ENCODE assay signal across 1 cellular context in the genomic region with DNA sequence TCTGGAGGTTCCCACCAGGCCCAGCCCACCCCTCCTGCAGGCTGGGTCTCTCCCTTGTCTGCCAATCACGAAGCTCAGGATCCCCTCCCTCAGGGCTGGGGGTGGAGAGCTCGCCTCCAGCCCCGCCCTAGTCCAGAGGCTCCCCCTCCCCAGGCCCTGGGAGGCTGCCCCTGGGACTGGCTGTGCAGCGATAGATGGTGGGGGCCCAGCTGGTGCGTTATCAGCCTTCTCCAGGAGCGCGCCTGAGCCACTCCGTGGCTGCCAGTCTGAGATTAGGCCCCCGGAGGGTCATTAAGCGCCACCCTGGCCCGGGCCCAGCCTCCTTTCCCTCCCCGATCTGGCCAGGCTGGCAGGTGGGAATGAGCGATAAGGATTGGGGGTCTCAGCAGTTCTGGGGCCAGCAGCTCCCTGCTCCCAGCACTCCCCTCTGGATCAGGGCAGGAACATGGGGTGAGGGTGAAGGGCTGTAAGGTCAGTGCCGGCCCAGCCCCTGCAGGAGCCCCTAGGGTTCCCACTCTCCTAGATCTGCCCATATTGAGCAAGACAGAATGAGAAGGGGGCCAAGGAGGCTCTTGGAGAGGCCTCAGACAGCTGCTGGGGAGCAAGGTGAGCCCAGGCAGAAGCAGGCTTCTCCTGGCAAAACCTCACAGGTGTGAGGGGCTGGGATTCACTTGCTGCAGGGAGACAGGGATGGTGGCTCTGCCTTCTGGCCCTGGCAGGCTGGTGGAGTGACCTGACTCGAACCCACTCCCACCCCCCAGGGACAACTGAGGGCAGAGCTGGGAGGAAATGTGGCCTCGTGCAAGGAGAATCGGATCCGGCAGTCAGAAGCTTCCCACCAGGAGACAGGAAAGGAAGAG.
TF ChIP-seq lines count a peak whose summit lies in the region.

No MANE protein-coding gene starts in this region.

TF ChIP-seq in K562, 482 proteins besides CTCF, POLR2A, EP300 and RAD21 (continued from another document and continues in another):
- TF ChIP-seq, protein P1, sequence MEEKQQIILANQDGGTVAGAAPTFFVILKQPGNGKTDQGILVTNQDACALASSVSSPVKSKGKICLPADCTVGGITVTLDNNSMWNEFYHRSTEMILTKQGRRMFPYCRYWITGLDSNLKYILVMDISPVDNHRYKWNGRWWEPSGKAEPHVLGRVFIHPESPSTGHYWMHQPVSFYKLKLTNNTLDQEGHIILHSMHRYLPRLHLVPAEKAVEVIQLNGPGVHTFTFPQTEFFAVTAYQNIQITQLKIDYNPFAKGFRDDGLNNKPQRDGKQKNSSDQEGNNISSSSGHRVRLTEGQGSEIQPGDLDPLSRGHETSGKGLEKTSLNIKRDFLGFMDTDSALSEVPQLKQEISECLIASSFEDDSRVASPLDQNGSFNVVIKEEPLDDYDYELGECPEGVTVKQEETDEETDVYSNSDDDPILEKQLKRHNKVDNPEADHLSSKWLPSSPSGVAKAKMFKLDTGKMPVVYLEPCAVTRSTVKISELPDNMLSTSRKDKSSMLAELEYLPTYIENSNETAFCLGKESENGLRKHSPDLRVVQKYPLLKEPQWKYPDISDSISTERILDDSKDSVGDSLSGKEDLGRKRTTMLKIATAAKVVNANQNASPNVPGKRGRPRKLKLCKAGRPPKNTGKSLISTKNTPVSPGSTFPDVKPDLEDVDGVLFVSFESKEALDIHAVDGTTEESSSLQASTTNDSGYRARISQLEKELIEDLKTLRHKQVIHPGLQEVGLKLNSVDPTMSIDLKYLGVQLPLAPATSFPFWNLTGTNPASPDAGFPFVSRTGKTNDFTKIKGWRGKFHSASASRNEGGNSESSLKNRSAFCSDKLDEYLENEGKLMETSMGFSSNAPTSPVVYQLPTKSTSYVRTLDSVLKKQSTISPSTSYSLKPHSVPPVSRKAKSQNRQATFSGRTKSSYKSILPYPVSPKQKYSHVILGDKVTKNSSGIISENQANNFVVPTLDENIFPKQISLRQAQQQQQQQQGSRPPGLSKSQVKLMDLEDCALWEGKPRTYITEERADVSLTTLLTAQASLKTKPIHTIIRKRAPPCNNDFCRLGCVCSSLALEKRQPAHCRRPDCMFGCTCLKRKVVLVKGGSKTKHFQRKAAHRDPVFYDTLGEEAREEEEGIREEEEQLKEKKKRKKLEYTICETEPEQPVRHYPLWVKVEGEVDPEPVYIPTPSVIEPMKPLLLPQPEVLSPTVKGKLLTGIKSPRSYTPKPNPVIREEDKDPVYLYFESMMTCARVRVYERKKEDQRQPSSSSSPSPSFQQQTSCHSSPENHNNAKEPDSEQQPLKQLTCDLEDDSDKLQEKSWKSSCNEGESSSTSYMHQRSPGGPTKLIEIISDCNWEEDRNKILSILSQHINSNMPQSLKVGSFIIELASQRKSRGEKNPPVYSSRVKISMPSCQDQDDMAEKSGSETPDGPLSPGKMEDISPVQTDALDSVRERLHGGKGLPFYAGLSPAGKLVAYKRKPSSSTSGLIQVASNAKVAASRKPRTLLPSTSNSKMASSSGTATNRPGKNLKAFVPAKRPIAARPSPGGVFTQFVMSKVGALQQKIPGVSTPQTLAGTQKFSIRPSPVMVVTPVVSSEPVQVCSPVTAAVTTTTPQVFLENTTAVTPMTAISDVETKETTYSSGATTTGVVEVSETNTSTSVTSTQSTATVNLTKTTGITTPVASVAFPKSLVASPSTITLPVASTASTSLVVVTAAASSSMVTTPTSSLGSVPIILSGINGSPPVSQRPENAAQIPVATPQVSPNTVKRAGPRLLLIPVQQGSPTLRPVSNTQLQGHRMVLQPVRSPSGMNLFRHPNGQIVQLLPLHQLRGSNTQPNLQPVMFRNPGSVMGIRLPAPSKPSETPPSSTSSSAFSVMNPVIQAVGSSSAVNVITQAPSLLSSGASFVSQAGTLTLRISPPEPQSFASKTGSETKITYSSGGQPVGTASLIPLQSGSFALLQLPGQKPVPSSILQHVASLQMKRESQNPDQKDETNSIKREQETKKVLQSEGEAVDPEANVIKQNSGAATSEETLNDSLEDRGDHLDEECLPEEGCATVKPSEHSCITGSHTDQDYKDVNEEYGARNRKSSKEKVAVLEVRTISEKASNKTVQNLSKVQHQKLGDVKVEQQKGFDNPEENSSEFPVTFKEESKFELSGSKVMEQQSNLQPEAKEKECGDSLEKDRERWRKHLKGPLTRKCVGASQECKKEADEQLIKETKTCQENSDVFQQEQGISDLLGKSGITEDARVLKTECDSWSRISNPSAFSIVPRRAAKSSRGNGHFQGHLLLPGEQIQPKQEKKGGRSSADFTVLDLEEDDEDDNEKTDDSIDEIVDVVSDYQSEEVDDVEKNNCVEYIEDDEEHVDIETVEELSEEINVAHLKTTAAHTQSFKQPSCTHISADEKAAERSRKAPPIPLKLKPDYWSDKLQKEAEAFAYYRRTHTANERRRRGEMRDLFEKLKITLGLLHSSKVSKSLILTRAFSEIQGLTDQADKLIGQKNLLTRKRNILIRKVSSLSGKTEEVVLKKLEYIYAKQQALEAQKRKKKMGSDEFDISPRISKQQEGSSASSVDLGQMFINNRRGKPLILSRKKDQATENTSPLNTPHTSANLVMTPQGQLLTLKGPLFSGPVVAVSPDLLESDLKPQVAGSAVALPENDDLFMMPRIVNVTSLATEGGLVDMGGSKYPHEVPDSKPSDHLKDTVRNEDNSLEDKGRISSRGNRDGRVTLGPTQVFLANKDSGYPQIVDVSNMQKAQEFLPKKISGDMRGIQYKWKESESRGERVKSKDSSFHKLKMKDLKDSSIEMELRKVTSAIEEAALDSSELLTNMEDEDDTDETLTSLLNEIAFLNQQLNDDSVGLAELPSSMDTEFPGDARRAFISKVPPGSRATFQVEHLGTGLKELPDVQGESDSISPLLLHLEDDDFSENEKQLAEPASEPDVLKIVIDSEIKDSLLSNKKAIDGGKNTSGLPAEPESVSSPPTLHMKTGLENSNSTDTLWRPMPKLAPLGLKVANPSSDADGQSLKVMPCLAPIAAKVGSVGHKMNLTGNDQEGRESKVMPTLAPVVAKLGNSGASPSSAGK (IDR thresholded peaks at IDR 0.05), result no peak; the same call in 1 of the 2 replicates
- TF ChIP-seq ZC3H4 (CRISPR knock-in tag; IDR thresholded peaks at IDR 0.05; ENCODE audit: borderline replicate concordance) (no peak), ZNF217 (CRISPR knock-in tag; IDR thresholded peaks at IDR 0.05) (no peak), ZNF778 (CRISPR knock-in tag; IDR thresholded peaks at IDR 0.05) (no peak), HMG20A (CRISPR knock-in tag; conservative IDR thresholded peaks at IDR 0.05) (0 out of 2 replicates have a peak, but pooled peaks have one; percentile 55), GATA2 (CRISPR knock-in tag; IDR thresholded peaks at IDR 0.05) (peak; percentile 100), ZFP36 (IDR thresholded peaks at IDR 0.05; ENCODE audit: low read depth, low read length, partially characterized antibody) (peak; percentile 45), FOSL1 (tag; conservative IDR thresholded peaks at IDR 0.05) (no peak; the same call in 1 of the 2 replicates), HNRNPH1 (optimal IDR thresholded peaks at IDR 0.05; ENCODE audit: low read depth, low read length) (no peak), FOS (IDR thresholded peaks at IDR 0.05; ENCODE audit: extremely low read depth, insufficient read length) (peak; percentile 22), SNAPC5 (CRISPR knock-in tag; IDR thresholded peaks at IDR 0.05) (no peak), ZNF696 (CRISPR knock-in tag; conservative IDR thresholded peaks at IDR 0.05) (peak; percentile 84; the same call in 1 of the 2 replicates), FIP1L1 (IDR thresholded peaks at IDR 0.05; ENCODE audit: low read depth, low read length, poor library complexity, severe bottlenecking) (peak; percentile 79), HLTF (IDR thresholded peaks at IDR 0.05) (peak; percentile 100), RBM25 (IDR thresholded peaks at IDR 0.05; ENCODE audit: low read depth, low read length, severe bottlenecking) (no peak), DACH1 (IDR thresholded peaks at IDR 0.05; ENCODE audit: partially characterized antibody) (peak; percentile 98), NFE2 (IDR thresholded peaks at IDR 0.05; ENCODE audit: low read depth) (peak; percentile 69), ZNF592 (IDR thresholded peaks at IDR 0.05) (peak; percentile 66), ZBTB26 (CRISPR knock-in tag; IDR thresholded peaks at IDR 0.05) (peak; percentile 97), ZNF282 (CRISPR knock-in tag; IDR thresholded peaks at IDR 0.05) (no peak)
- TF ChIP-seq, protein P2, sequence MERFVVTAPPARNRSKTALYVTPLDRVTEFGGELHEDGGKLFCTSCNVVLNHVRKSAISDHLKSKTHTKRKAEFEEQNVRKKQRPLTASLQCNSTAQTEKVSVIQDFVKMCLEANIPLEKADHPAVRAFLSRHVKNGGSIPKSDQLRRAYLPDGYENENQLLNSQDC (CRISPR knock-in tag; IDR thresholded peaks at IDR 0.05), result peak; percentile 46; the same call in 1 of the 2 replicates
- TF ChIP-seq, protein P3, sequence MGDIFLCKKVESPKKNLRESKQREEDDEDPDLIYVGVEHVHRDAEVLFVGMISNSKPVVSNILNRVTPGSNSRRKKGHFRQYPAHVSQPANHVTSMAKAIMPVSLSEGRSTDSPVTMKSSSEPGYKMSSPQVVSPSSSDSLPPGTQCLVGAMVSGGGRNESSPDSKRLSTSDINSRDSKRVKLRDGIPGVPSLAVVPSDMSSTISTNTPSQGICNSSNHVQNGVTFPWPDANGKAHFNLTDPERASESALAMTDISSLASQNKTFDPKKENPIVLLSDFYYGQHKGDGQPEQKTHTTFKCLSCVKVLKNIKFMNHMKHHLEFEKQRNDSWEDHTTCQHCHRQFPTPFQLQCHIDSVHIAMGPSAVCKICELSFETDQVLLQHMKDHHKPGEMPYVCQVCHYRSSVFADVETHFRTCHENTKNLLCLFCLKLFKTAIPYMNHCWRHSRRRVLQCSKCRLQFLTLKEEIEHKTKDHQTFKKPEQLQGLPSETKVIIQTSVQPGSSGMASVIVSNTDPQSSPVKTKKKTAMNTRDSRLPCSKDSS (IDR thresholded peaks at IDR 0.05; ENCODE audit: low read depth, partially characterized antibody), result no peak
- TF ChIP-seq, protein P4, sequence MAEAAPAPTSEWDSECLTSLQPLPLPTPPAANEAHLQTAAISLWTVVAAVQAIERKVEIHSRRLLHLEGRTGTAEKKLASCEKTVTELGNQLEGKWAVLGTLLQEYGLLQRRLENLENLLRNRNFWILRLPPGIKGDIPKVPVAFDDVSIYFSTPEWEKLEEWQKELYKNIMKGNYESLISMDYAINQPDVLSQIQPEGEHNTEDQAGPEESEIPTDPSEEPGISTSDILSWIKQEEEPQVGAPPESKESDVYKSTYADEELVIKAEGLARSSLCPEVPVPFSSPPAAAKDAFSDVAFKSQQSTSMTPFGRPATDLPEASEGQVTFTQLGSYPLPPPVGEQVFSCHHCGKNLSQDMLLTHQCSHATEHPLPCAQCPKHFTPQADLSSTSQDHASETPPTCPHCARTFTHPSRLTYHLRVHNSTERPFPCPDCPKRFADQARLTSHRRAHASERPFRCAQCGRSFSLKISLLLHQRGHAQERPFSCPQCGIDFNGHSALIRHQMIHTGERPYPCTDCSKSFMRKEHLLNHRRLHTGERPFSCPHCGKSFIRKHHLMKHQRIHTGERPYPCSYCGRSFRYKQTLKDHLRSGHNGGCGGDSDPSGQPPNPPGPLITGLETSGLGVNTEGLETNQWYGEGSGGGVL (CRISPR knock-in tag; IDR thresholded peaks at IDR 0.05), result no peak
- TF ChIP-seq, protein P5, sequence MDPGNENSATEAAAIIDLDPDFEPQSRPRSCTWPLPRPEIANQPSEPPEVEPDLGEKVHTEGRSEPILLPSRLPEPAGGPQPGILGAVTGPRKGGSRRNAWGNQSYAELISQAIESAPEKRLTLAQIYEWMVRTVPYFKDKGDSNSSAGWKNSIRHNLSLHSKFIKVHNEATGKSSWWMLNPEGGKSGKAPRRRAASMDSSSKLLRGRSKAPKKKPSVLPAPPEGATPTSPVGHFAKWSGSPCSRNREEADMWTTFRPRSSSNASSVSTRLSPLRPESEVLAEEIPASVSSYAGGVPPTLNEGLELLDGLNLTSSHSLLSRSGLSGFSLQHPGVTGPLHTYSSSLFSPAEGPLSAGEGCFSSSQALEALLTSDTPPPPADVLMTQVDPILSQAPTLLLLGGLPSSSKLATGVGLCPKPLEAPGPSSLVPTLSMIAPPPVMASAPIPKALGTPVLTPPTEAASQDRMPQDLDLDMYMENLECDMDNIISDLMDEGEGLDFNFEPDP (CRISPR knock-in tag; IDR thresholded peaks at IDR 0.05), result peak; percentile 90
- TF ChIP-seq, protein P6, sequence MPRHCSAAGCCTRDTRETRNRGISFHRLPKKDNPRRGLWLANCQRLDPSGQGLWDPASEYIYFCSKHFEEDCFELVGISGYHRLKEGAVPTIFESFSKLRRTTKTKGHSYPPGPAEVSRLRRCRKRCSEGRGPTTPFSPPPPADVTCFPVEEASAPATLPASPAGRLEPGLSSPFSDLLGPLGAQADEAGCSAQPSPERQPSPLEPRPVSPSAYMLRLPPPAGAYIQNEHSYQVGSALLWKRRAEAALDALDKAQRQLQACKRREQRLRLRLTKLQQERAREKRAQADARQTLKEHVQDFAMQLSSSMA (CRISPR knock-in tag; IDR thresholded peaks at IDR 0.05), result no peak
